ENCODE assay signal across 30 cellular contexts in the genomic region with DNA sequence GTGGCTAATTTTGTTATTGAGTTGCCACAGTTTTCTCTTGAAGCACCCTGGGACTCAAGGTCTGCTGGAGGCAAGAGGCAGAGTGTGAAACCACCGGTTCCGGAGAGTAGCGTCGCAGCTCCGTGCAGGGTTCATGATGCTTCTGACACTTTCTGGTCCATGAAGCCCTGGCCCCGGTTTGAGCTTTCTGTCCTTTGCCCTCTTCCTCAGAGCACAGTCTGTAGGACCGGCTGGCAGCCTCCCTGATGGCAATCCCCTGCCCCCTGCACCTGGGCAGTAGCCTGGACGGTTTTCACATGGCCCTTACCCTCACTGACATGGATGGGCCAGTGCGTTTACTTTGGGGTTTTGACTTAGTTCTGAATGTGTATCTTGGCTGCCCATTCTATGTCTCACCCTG.
"Had no signal": no experiment of that assay in that cellular context is flagged by ENCODE, and none has a peak within 500 bp of the region (broad histone marks: within the 10 kb centered on the region; RNA-seq: fewer than 3 reads in every experiment).

No MANE protein-coding gene starts in this region.

- H3K4me2 ChIP-seq: hepatocyte had no signal

- H3K9ac ChIP-seq: parathyroid adenoma had no signal

- H3K4me3 Mint-ChIP-seq: dendritic cell treated with granulocyte-macrophage colony-stimulating factor and Interleukin-4, amounts not matched to agents 40 ng/mL and 50 ng/mL, for 4 days; endodermal cell; mesothelial cell of epicardium; naive B cell; natural killer cell treated with Interleukin-12 subunit alpha and Interleukin-12 subunit beta and Interleukin-15 and Interleukin-18, amount 100 ng/mL, for 72 hours; neural crest cell; stimulated activated effector memory CD8-positive, alpha-beta T cell treated with anti-CD3 and anti-CD28 coated beads, Interleukin-12 subunit alpha, Interleukin-12 subunit beta, amount 100 ng/mL, for 72 hours had no signal

- H3K27me3 ChIP-seq: colonic mucosa, gastrocnemius medialis, heart left ventricle, hepatocyte, left lung, right atrium auricular region, sigmoid colon, tibial nerve, upper lobe of right lung, uterus had no signal

- H3K9me3 Mint-ChIP-seq: dendritic cell treated with granulocyte-macrophage colony-stimulating factor and Interleukin-4, amounts not matched to agents 40 ng/mL and 50 ng/mL, for 4 days; endodermal cell; stimulated activated effector memory CD8-positive, alpha-beta T cell treated with anti-CD3 and anti-CD28 coated beads, Interleukin-12 subunit alpha, Interleukin-12 subunit beta, amount 100 ng/mL, for 72 hours had no signal

- H3K36me3 ChIP-seq: colonic mucosa, gastrocnemius medialis, heart left ventricle, left lung, prostate gland, right atrium auricular region, sigmoid colon, thoracic aorta, tibial nerve, upper lobe of right lung, uterus had no signal

- H2AFZ ChIP-seq: hepatocyte, parathyroid adenoma had no signal

- H3K9me3 ChIP-seq: colonic mucosa, gastrocnemius medialis, left lung, mucosa of descending colon, prostate gland, right atrium auricular region, thoracic aorta, upper lobe of right lung, uterus had no signal

- DNase-seq: colonic mucosa; effector CD8-positive, alpha-beta T cell; endodermal cell; foreskin fibroblast; gastrocnemius medialis; heart left ventricle; kidney; left lung; mesenchymal stem cell; mucosa of descending colon; naive B cell; sigmoid colon; stimulated activated CD4-positive, alpha-beta T cell treated with anti-CD3 and anti-CD28 coated beads, Interleukin-2, amount 100 ng/mL, for 24 hours; stimulated activated CD4-positive, alpha-beta T cell treated with anti-CD3 and anti-CD28 coated beads, Interleukin-4, amount 100 ng/mL, for 24 hours; stimulated activated naive CD8-positive, alpha-beta T cell treated with anti-CD3 and anti-CD28 coated beads, Interleukin-15, Interleukin-2, amounts not matched to agents 100 U/mL and 50 U/mL, for 24 hours; upper lobe of right lung; uterus had no signal

- H3K27me3 Mint-ChIP-seq: dendritic cell treated with granulocyte-macrophage colony-stimulating factor and Interleukin-4, amounts not matched to agents 40 ng/mL and 50 ng/mL, for 4 days had no signal

- H3K4me1 Mint-ChIP-seq: endodermal cell; mesothelial cell of epicardium; naive B cell; neural crest cell; stimulated activated effector memory CD8-positive, alpha-beta T cell treated with anti-CD3 and anti-CD28 coated beads, Interleukin-12 subunit alpha, Interleukin-12 subunit beta, amount 100 ng/mL, for 72 hours had no signal

- H3K4me1 ChIP-seq: colonic mucosa, gastrocnemius medialis, heart left ventricle, left lung, parathyroid adenoma, prostate gland, right atrium auricular region, sigmoid colon, tibial nerve, upper lobe of right lung, uterus had no signal

- H3K27ac ChIP-seq: colonic mucosa, epithelial cell of prostate, gastrocnemius medialis, heart left ventricle, hepatocyte, left lung, parathyroid adenoma, prostate gland, right atrium auricular region, sigmoid colon, thoracic aorta, tibial nerve, upper lobe of right lung, uterus had no signal

- H3K27ac Mint-ChIP-seq: dendritic cell treated with granulocyte-macrophage colony-stimulating factor and Interleukin-4, amounts not matched to agents 40 ng/mL and 50 ng/mL, for 4 days; endodermal cell; mesothelial cell of epicardium; naive B cell; natural killer cell treated with Interleukin-12 subunit alpha and Interleukin-12 subunit beta and Interleukin-15 and Interleukin-18, amount 100 ng/mL, for 72 hours; stimulated activated effector memory CD8-positive, alpha-beta T cell treated with anti-CD3 and anti-CD28 coated beads, Interleukin-12 subunit alpha, Interleukin-12 subunit beta, amount 100 ng/mL, for 72 hours had no signal

- H3K36me3 Mint-ChIP-seq: stimulated activated effector memory CD8-positive, alpha-beta T cell treated with anti-CD3 and anti-CD28 coated beads, Interleukin-12 subunit alpha, Interleukin-12 subunit beta, amount 100 ng/mL, for 72 hours had no signal

- ATAC-seq: esophagus mucosa; gastrocnemius medialis; heart left ventricle; left lung; mucosa of descending colon; natural killer cell treated with Interleukin-12 subunit alpha and Interleukin-12 subunit beta and Interleukin-15 and Interleukin-18, amount 100 ng/mL, for 72 hours; stimulated activated effector memory CD8-positive, alpha-beta T cell treated with anti-CD3 and anti-CD28 coated beads, Interleukin-12 subunit alpha, Interleukin-12 subunit beta, amount 100 ng/mL, for 72 hours; stimulated activated naive CD8-positive, alpha-beta T cell treated with anti-CD3 and anti-CD28 coated beads, Interleukin-15, Interleukin-2, amounts not matched to agents 100 U/mL and 50 U/mL, for 24 hours; upper lobe of right lung had no signal

- H3K4me3 ChIP-seq: colonic mucosa, gastrocnemius medialis, heart left ventricle, hepatocyte, left lung, mucosa of descending colon, prostate gland, right atrium auricular region, sigmoid colon, thoracic aorta, tibial nerve, upper lobe of right lung, uterus had no signal
